ENCODE assay signal across 7 cellular contexts in the genomic region with DNA sequence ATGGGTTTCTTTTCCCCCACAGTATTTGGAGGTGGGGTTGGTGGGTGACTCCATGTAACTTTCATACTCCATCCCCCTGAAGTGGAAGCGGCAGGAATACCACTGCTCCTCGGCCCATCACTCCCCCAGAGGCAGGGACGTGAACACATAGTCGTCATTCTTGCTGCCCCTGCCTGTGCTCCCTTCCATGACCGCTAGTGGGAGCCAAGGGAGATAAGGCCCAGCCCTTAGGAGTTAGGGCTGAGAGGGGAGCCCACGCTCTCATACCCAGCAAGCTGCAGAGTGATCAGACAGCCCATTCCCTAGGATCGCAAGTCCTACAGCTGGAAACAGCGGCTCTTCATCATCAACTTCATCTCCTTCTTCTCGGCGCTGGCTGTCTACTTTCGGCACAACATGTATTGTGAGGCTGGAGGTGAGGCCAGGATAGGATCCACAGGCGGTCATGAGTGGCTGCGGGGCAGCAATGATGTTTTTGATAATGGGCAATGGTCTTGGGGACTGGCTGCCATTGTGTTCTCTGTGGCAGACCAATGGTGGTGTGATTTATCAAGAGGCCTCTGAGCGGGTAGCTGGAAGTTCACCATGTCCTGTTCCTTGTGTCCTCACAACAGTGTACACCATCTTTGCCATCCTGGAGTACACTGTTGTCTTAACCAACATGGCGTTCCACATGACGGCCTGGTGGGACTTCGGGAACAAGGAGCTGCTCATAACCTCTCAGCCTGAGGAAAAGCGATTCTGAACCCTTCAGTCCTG. TPM values are rescaled to one million over a fixed set of nuclear protein-coding genes. Genes with fewer than 3 reads are reported as not detected.
DNase-seq lines count a peak whose midpoint lies in the region; ATAC-seq, FAIRE-seq and TF ChIP-seq lines count a peak whose summit lies in the region.

No MANE protein-coding gene starts in this region.

- POLR2A ChIA-PET in activated CD4-positive, alpha-beta T cell treated with anti-CD3 and anti-CD28 coated beads, Interleukin-2, amount 10 ng/mL, durations not matched to agents 7 days and 5 days (lab: Charles Lee), result no interaction called here

- TF ChIP-seq POLR2A in H54 (IDR thresholded peaks at IDR 0.05; ENCODE audit: low read depth, low read length), result no peak

- no peaks in the 10 kb centered on the region for H3K9me3 Mint-ChIP-seq in activated CD4-positive, alpha-beta T cell treated with anti-CD3 and anti-CD28 coated beads, Interleukin-2, amount 10 ng/mL, durations not matched to agents 7 days and 5 days
- no peaks in the 10 kb centered on the region for H3K9me3 Mint-ChIP-seq in naive B cell

- no peaks in the 10 kb centered on the region for H3K9me2 ChIP-seq in MM.1S (replicated peaks; ENCODE audit: insufficient read depth, low read length)

- H3K9me3 ChIP-seq in MM.1S (replicated peaks; ENCODE audit: insufficient read depth, low read length), result no peaks in the 10 kb centered on the region

- H3K36me3 Mint-ChIP-seq in activated CD4-positive, alpha-beta T cell treated with anti-CD3 and anti-CD28 coated beads, Interleukin-2, amount 10 ng/mL, durations not matched to agents 7 days and 5 days (ENCODE audit: low read depth), result peaks cover 52% of the 10 kb centered on the region
- peaks cover 5 to 8% of the 10 kb centered on the region in 2 donors for H3K36me3 Mint-ChIP-seq in naive B cell

- H3K4me3 ChIP-seq in MM.1S (ENCODE audit: low read length), result no peak overlapping the region

- no peak overlapping the region for H3K4me3 Mint-ChIP-seq in activated CD4-positive, alpha-beta T cell treated with anti-CD3 and anti-CD28 coated beads, Interleukin-2, amount 10 ng/mL, durations not matched to agents 7 days and 5 days
- H3K4me3 Mint-ChIP-seq in naive B cell, result peak overlapping the region in 3 of 8 donors; percentile 20 to 51 (median 47)

- H3K79me2 ChIP-seq in MM.1S (ENCODE audit: low read length), result peaks cover 6% of the 10 kb centered on the region; the same call in 1 of the 2 replicates

- no peak overlapping the region for H2AFZ ChIP-seq in MM.1S (ENCODE audit: low read length)

- 0 out of 2 replicates have a peak, but pooled peaks cover under 1% of the 10 kb centered on the region for H3K36me3 ChIP-seq in MM.1S (replicated peaks; ENCODE audit: insufficient read depth, low read length)

- no peaks in the 10 kb centered on the region for H3F3A ChIP-seq in MM.1S (ENCODE audit: insufficient read depth, low read length)

- H3K27me3 ChIP-seq in MM.1S (replicated peaks; ENCODE audit: insufficient read depth, low read length), result no peaks in the 10 kb centered on the region

- H3K27me3 Mint-ChIP-seq in activated CD4-positive, alpha-beta T cell treated with anti-CD3 and anti-CD28 coated beads, Interleukin-2, amount 10 ng/mL, durations not matched to agents 7 days and 5 days, result no peaks in the 10 kb centered on the region
- no peaks in the 10 kb centered on the region for H3K27me3 Mint-ChIP-seq in naive B cell

- DNase-seq in H54 (ENCODE audit: insufficient read length, low spot score) (peak; percentile 61), MM.1S (peak; percentile 62), naive B cell (peak; percentile 68), substantia nigra (lab: John Stamatoyannopoulos, UW) (peak in 36 of 49 donors; percentile 16 to 79 (median 60))
- peak; percentile 84 for DNase-seq in activated CD4-positive, alpha-beta T cell treated with anti-CD3 and anti-CD28 coated beads, Interleukin-2, amount 10 ng/mL, durations not matched to agents 7 days and 5 days
- DNase-seq in effector CD4-positive, alpha-beta T cell, result peak; percentile 80

- FAIRE-seq in H54 (lab: Jason Lieb, UNC), result no peak

- H3K4me1 Mint-ChIP-seq in activated CD4-positive, alpha-beta T cell treated with anti-CD3 and anti-CD28 coated beads, Interleukin-2, amount 10 ng/mL, durations not matched to agents 7 days and 5 days, result peaks cover 37% of the 10 kb centered on the region
- peaks cover 19 to 37% (median 23%) of the 10 kb centered on the region in 3 donors for H3K4me1 Mint-ChIP-seq in naive B cell

- H3K27ac ChIP-seq in MM.1S (ENCODE audit: low read length) (no peak overlapping the region), substantia nigra (ENCODE audit: low read depth, low read length, poor library complexity, severe bottlenecking) (peak overlapping the region; percentile 97)

- H3K4me1 ChIP-seq in MM.1S (ENCODE audit: low read length), result no peaks in the 10 kb centered on the region

- no peak overlapping the region for H3K9ac ChIP-seq in MM.1S (ENCODE audit: low read length)

- peak; percentile 97 for TF ChIP-seq CTCF in GM12872 (IDR thresholded peaks at IDR 0.05; ENCODE audit: insufficient read depth, low read depth, low read length)
- peak; percentile 83 for TF ChIP-seq CTCF in MM.1S (IDR thresholded peaks at IDR 0.05; ENCODE audit: low read length)

- ATAC-seq in naive B cell (ENCODE audit: low read depth in 2 of 2), result peak; percentile 93 to 98

- H4K20me1 ChIP-seq in MM.1S (ENCODE audit: insufficient read depth, low read length), result no peaks in the 10 kb centered on the region

- CTCF ChIA-PET in activated CD4-positive, alpha-beta T cell treated with anti-CD3 and anti-CD28 coated beads, Interleukin-2, amount 10 ng/mL, durations not matched to agents 7 days and 5 days (lab: Charles Lee), result interaction anchor here (0.8 to 1.4 kb wide), 9 partner anchors 8 to 248 kb away, joined by 3 to 7 read pairs (median 4); a partner anchor contains a TSS

- peak overlapping the region; percentile 57 for H3K27ac Mint-ChIP-seq in activated CD4-positive, alpha-beta T cell treated with anti-CD3 and anti-CD28 coated beads, Interleukin-2, amount 10 ng/mL, durations not matched to agents 7 days and 5 days
- H3K27ac Mint-ChIP-seq in naive B cell, result peak overlapping the region; percentile 75 to 93 (median 86)

- H3K4me2 ChIP-seq in MM.1S (ENCODE audit: low read depth, low read length), result no peak overlapping the region

RNA-seq across cellular contexts. Expression of a gene that starts 15.9 kb away (rescaled TPM):
- 100 to 1,000 TPM; 158 to 172 TPM for total RNA-seq in activated CD4-positive, alpha-beta T cell treated with anti-CD3 and anti-CD28 coated beads, Interleukin-2, amount 10 ng/mL, durations not matched to agents 7 days and 5 days
- polyA plus RNA-seq in naive B cell (ENCODE audit: low read depth in 6 of 6), result 100 to 1,000 TPM in 5 of 6 donors, 10 to 100 TPM in 1; 88.9 to 144 (median 117) TPM

RNA-seq across cellular contexts. Expression of a gene that starts 16.5 kb away (rescaled TPM):
- 10 to 100 TPM; 30.0 to 30.9 TPM for total RNA-seq in activated CD4-positive, alpha-beta T cell treated with anti-CD3 and anti-CD28 coated beads, Interleukin-2, amount 10 ng/mL, durations not matched to agents 7 days and 5 days
- polyA plus RNA-seq in naive B cell (ENCODE audit: low read depth in 6 of 6), result 10 to 100 TPM; 16.6 to 29.1 (median 19.3) TPM

RNA-seq across cellular contexts. Expression of a gene that starts 27.5 kb away (rescaled TPM):
- 100 to 1,000 TPM in 1 of 2 experiments, 10 to 100 TPM in 1; 94.7 to 116 TPM for total RNA-seq in activated CD4-positive, alpha-beta T cell treated with anti-CD3 and anti-CD28 coated beads, Interleukin-2, amount 10 ng/mL, durations not matched to agents 7 days and 5 days
- 10 to 100 TPM; 29.4 to 57.0 (median 38.7) TPM for polyA plus RNA-seq in naive B cell (ENCODE audit: low read depth in 6 of 6)

RNA-seq across cellular contexts. Expression of a gene that starts 30.6 kb away (rescaled TPM):
- 100 to 1,000 TPM; 103 to 108 TPM for total RNA-seq in activated CD4-positive, alpha-beta T cell treated with anti-CD3 and anti-CD28 coated beads, Interleukin-2, amount 10 ng/mL, durations not matched to agents 7 days and 5 days
- polyA plus RNA-seq in naive B cell (ENCODE audit: low read depth in 6 of 6), result 10 to 100 TPM; 29.1 to 51.9 (median 35.0) TPM
